In genomic region chr9:16708638-16709435, GRCh38 we compare ENCODE assay signal across 14 cellular contexts.
DNase-seq lines count a peak whose midpoint lies in the region; ATAC-seq and TF ChIP-seq lines count a peak whose summit lies in the region.
"Had no signal": no experiment of that assay in that cellular context is flagged by ENCODE, and none has a peak within 500 bp of the region (broad histone marks: within the 10 kb centered on the region; RNA-seq: fewer than 3 reads in every experiment).

No MANE protein-coding gene starts in this region.

- ATAC-seq in GM18505 (IDR thresholded peaks at IDR 0.05; ENCODE audit: unreplicated experiment) = no peak

- no peaks in the 10 kb centered on the region for H3K79me1 ChIP-seq in mesendoderm (ENCODE audit: low read length)

- TF ChIP-seq CTCF in chondrocyte (IDR thresholded peaks at IDR 0.05) (peak; percentile 17), vagina (IDR thresholded peaks at IDR 0.05) (no peak)

- peaks cover 46% of the 10 kb centered on the region for H3K4me1 Mint-ChIP-seq in chondrocyte (ENCODE audit: low read depth)

- no peaks in the 10 kb centered on the region for H3K9me3 ChIP-seq in vagina
- H3K9me3 ChIP-seq: colonic mucosa had no signal

- no peaks in the 10 kb centered on the region for H3K9me3 Mint-ChIP-seq in chondrocyte (ENCODE audit: low read depth)

- H3K4me2 ChIP-seq in mesendoderm (ENCODE audit: low read length) = peak overlapping the region; percentile 20

- peak overlapping the region; percentile 4 for H3K4me3 Mint-ChIP-seq in chondrocyte (ENCODE audit: unreplicated experiment)

- peak overlapping the region; percentile 56 for H3K18ac ChIP-seq in mesendoderm (ENCODE audit: low read length)

- intact Hi-C loops in vagina (cut with DNase I) = no loop called here

- peak; percentile 38 for DNase-seq in NCI-H2227 treated with DMSO at 0.1 percent for 48 hours (lab: John Stamatoyannopoulos, UW)
- no peak for DNase-seq in chondrocyte (ENCODE audit: low spot score)
- peak; percentile 78 for DNase-seq in mesendoderm
- no peak for DNase-seq in vagina (ENCODE audit: extremely low spot score in 2 of 2)
- DNase-seq in stimulated activated CD4-positive, alpha-beta T cell treated with anti-CD3 and anti-CD28 coated beads, Interleukin-12 subunit alpha, Interleukin-12 subunit beta, amount 100 ng/mL, for 4 hours = no peak
- no peak for DNase-seq in AG08395 (ENCODE audit: low spot score)
- DNase-seq: activated CD4-positive, alpha-beta T cell treated with anti-CD3 and anti-CD28 coated beads for 1 hour; colonic mucosa; foreskin melanocyte; MV-4-11; small intestine; stimulated activated CD8-positive, alpha-beta memory T cell treated with anti-CD3 and anti-CD28 coated beads, Interleukin-4, amount 100 ng/mL, for 48 hours had no signal

- H2BK5ac ChIP-seq in mesendoderm (ENCODE audit: low read length) = no peak overlapping the region

- H3K36me3 ChIP-seq in mesendoderm (ENCODE audit: control insufficient read depth, insufficient read depth, low read length) (no peaks in the 10 kb centered on the region), vagina (no peaks in the 10 kb centered on the region)
- H3K36me3 ChIP-seq: colonic mucosa had no signal

- peak overlapping the region; percentile 76 for H3K27ac Mint-ChIP-seq in chondrocyte (ENCODE audit: unreplicated experiment)
- H3K27ac Mint-ChIP-seq: activated T-helper 2 cell treated with anti-CD3 and anti-CD28 coated beads, Interferon-gamma antibody, Interleukin-2, Interleukin-4, amounts not matched to agents 10 μg/mL and 5 μg/mL and 100 μg/mL, durations not matched to agents 14 hours and 24 hours and 36 hours had no signal

- TF ChIP-seq POLR2A in vagina (IDR thresholded peaks at IDR 0.05) = no peak
- TF ChIP-seq POLR2A in GM18505 (IDR thresholded peaks at IDR 0.05; ENCODE audit: borderline replicate concordance, extremely low read depth, insufficient read depth, insufficient read length) = no peak

- no peak overlapping the region for H4K8ac ChIP-seq in mesendoderm (ENCODE audit: low read depth, low read length)

- H2AK5ac ChIP-seq in mesendoderm (ENCODE audit: low read length) = no peak overlapping the region

- H4K5ac ChIP-seq in mesendoderm (ENCODE audit: low read length) = no peak overlapping the region

- no CpG with 5 or more reads among the region's 14 CpGs for WGBS in mesendoderm (ENCODE audit: extremely low coverage, insufficient coverage, low lambda C conversion rate)

- peak overlapping the region; percentile 34 for H3K27ac ChIP-seq in mesendoderm (ENCODE audit: low read depth, low read length)
- H3K27ac ChIP-seq in vagina = peak overlapping the region; percentile 3
- H3K27ac ChIP-seq: colonic mucosa had no signal

- H3K79me2 ChIP-seq in mesendoderm (ENCODE audit: control insufficient read depth, insufficient read depth, low read length) = no peaks in the 10 kb centered on the region

- H3K27me3 Mint-ChIP-seq in chondrocyte (ENCODE audit: low read depth) = no peaks in the 10 kb centered on the region

- no peak overlapping the region for H2BK15ac ChIP-seq in mesendoderm (replicated peaks; ENCODE audit: low read depth)

- H3K4me3 ChIP-seq in mesendoderm (ENCODE audit: low read length) = no peak overlapping the region
- H3K4me3 ChIP-seq in vagina = no peak overlapping the region
- H3K4me3 ChIP-seq: colonic mucosa had no signal

- H3K9ac ChIP-seq in mesendoderm (ENCODE audit: low read length) = no peak overlapping the region

- H3K4me1 ChIP-seq in mesendoderm (ENCODE audit: control insufficient read depth, low read depth, low read length) (peaks cover 8% of the 10 kb centered on the region), vagina (peaks cover 5% of the 10 kb centered on the region)
- H3K4me1 ChIP-seq: colonic mucosa had no signal

- H2BK120ac ChIP-seq in mesendoderm (ENCODE audit: low read depth, low read length) = no peak overlapping the region

- peak overlapping the region; percentile 77 for H3K56ac ChIP-seq in mesendoderm (ENCODE audit: low read length)

- no peaks in the 10 kb centered on the region for H3K27me3 ChIP-seq in mesendoderm (ENCODE audit: insufficient read depth, low read length, poor library complexity)
- no peaks in the 10 kb centered on the region for H3K27me3 ChIP-seq in vagina
- H3K27me3 ChIP-seq: colonic mucosa had no signal

- H3K23ac ChIP-seq in mesendoderm (ENCODE audit: low read length) = peak overlapping the region; percentile 19

- no peaks in the 10 kb centered on the region for H3K36me3 Mint-ChIP-seq in chondrocyte (ENCODE audit: low read depth)

- peak overlapping the region; percentile 55 for H3K4ac ChIP-seq in mesendoderm (ENCODE audit: low read depth, low read length)

Comparison
In these comparisons a context has a peak if more than half of its experiments do, and no peak if none do; other contexts are left out.
1. DNase-seq: peak in NCI-H2227 treated with DMSO at 0.1 percent for 48 hours (single experiment) and mesendoderm (single experiment); none in chondrocyte (single experiment), vagina (0 of 2), stimulated activated CD4-positive, alpha-beta T cell treated with anti-CD3 and anti-CD28 coated beads, Interleukin-12 subunit alpha, Interleukin-12 subunit beta, amount 100 ng/mL, for 4 hours (single experiment) and AG08395 (single experiment).